ENCODE assay signal across 6 cellular contexts in genomic region chr17:7216242-7217112, GRCh38.
DNase-seq lines count a peak whose midpoint lies in the region; ATAC-seq and TF ChIP-seq lines count a peak whose summit lies in the region.

No MANE protein-coding gene starts in this region.

- TF ChIP-seq CTCF in Loucy (conservative IDR thresholded peaks at IDR 0.05; ENCODE audit: low read length): no peak

- peak overlapping the region; percentile 52 for H3K27ac ChIP-seq in effector memory CD4-positive, alpha-beta T cell (ENCODE audit: insufficient read depth, low read length, poor library complexity, severe bottlenecking)

- H3K9ac ChIP-seq in Loucy (ENCODE audit: low read depth, low read length, poor library complexity, severe bottlenecking): peak overlapping the region; percentile 85

- H3K9me3 ChIP-seq in Loucy (ENCODE audit: insufficient read depth, low read depth, low read length): no peaks in the 10 kb centered on the region
- H3K9me3 ChIP-seq in effector memory CD4-positive, alpha-beta T cell (ENCODE audit: control insufficient read depth, low read length): no peaks in the 10 kb centered on the region

- peak overlapping the region; percentile 92 for H3K4me2 ChIP-seq in Loucy (ENCODE audit: low read depth, low read length, poor library complexity, severe bottlenecking)

- no peak for DNase-seq in effector memory CD4-positive, alpha-beta T cell
- DNase-seq in skeletal muscle cell (ENCODE audit: low read depth): no peak
- no peak for DNase-seq in DMS79 treated with DMSO at 0.1 percent for 48 hours (lab: John Stamatoyannopoulos, UW)
- DNase-seq in kidney tubule cell (ENCODE audit: low spot score): no peak

- H3K4me3 ChIP-seq in Loucy (ENCODE audit: low read length, poor library complexity, severe bottlenecking) (peak overlapping the region; percentile 77), skeletal muscle cell (ENCODE audit: low read depth, low read length) (peak overlapping the region; percentile 73)
- no peak overlapping the region for H3K4me3 ChIP-seq in effector memory CD4-positive, alpha-beta T cell (ENCODE audit: insufficient read depth, low read depth, low read length, poor library complexity, severe bottlenecking)

- H3K27me3 ChIP-seq in Loucy (ENCODE audit: insufficient read depth, low read length, poor library complexity, severe bottlenecking): no peaks in the 10 kb centered on the region
- no peaks in the 10 kb centered on the region for H3K27me3 ChIP-seq in effector memory CD4-positive, alpha-beta T cell (replicated peaks; ENCODE audit: control insufficient read depth, insufficient read depth, low read length, poor library complexity, severe bottlenecking)

- peaks cover 56% of the 10 kb centered on the region for H3K4me1 ChIP-seq in Loucy (ENCODE audit: insufficient read depth, low read length, poor library complexity, severe bottlenecking)
- peaks cover 37% of the 10 kb centered on the region for H3K4me1 ChIP-seq in effector memory CD4-positive, alpha-beta T cell (ENCODE audit: control insufficient read depth, insufficient read depth, low read length, poor library complexity, severe bottlenecking)

- peaks cover 43% of the 10 kb centered on the region for H3K79me2 ChIP-seq in Loucy (ENCODE audit: insufficient read depth, low read length)

- H3F3A ChIP-seq in Loucy (ENCODE audit: low read depth): peaks cover 3% of the 10 kb centered on the region; the same call in 1 of the 2 replicates

- H3K36me3 ChIP-seq in Loucy (ENCODE audit: insufficient read depth, low read length): no peaks in the 10 kb centered on the region
- no peaks in the 10 kb centered on the region for H3K36me3 ChIP-seq in effector memory CD4-positive, alpha-beta T cell (ENCODE audit: control insufficient read depth, insufficient read depth, low read length)

- no peak for ATAC-seq in HG03520 (IDR thresholded peaks at IDR 0.05; ENCODE audit: unreplicated experiment)

- no peak overlapping the region for H2AFZ ChIP-seq in Loucy (ENCODE audit: low read length)

- no peaks in the 10 kb centered on the region for H3K9me2 ChIP-seq in Loucy (replicated peaks; ENCODE audit: low read depth, low read length)

- H4K20me1 ChIP-seq in Loucy (ENCODE audit: insufficient read depth, low read length, poor library complexity, severe bottlenecking): peaks cover 11% of the 10 kb centered on the region
